In the genomic region with DNA sequence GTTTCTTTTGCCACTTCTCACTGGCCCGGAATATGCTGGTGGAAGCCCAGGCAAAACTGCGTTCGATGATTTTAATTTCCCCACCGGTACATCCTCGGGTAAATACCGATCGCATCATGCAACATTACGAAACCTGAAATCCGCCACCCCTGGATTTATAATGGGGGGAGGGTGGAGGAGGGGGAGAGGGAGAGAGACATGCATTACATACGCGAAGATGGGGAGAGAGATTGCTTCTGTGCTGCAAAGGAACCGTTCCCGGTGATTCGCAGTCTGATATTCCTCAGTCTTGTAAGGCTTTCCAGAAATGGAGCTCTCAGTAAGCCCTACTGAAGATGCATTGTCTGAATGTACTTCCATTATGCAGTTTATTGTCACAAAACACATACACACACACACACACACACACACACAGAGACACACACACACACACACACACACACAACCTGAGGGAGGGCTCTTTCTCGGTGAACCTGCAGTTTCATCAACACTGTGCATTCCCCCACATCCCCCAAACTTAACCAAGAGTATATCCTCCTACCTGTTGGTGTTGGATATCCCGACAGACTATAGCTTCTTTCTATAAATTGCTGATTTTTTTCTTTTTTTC, we compare ENCODE assay signal across 1 cellular context.
TF ChIP-seq lines count a peak whose summit lies in the region.

No MANE protein-coding gene starts in this region.

TF ChIP-seq in K562, 482 proteins besides CTCF, POLR2A, EP300 and RAD21 (continued from another document):
- no peak for TF ChIP-seq RREB1 (CRISPR knock-in tag; IDR thresholded peaks at IDR 0.05)
- TF ChIP-seq BRD9 (IDR thresholded peaks at IDR 0.05; ENCODE audit: low read depth, partially characterized antibody): peak; percentile 63
- 0 out of 2 replicates have a peak, but pooled peaks have one; percentile 15 for TF ChIP-seq SOX6 (IDR thresholded peaks at IDR 0.05)
- TF ChIP-seq TSHZ1 (CRISPR knock-in tag; IDR thresholded peaks at IDR 0.05): no peak
- TF ChIP-seq MEIS2 (IDR thresholded peaks at IDR 0.05; ENCODE audit: partially characterized antibody): no peak
- TF ChIP-seq ZBTB34 (CRISPR knock-in tag; IDR thresholded peaks at IDR 0.05): no peak
- no peak for TF ChIP-seq TFE3 (CRISPR knock-in tag; IDR thresholded peaks at IDR 0.05)
- TF ChIP-seq, protein P1, sequence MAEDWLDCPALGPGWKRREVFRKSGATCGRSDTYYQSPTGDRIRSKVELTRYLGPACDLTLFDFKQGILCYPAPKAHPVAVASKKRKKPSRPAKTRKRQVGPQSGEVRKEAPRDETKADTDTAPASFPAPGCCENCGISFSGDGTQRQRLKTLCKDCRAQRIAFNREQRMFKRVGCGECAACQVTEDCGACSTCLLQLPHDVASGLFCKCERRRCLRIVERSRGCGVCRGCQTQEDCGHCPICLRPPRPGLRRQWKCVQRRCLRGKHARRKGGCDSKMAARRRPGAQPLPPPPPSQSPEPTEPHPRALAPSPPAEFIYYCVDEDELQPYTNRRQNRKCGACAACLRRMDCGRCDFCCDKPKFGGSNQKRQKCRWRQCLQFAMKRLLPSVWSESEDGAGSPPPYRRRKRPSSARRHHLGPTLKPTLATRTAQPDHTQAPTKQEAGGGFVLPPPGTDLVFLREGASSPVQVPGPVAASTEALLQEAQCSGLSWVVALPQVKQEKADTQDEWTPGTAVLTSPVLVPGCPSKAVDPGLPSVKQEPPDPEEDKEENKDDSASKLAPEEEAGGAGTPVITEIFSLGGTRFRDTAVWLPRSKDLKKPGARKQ (CRISPR knock-in tag; IDR thresholded peaks at IDR 0.05): peak; percentile 87
- TF ChIP-seq, protein P2, sequence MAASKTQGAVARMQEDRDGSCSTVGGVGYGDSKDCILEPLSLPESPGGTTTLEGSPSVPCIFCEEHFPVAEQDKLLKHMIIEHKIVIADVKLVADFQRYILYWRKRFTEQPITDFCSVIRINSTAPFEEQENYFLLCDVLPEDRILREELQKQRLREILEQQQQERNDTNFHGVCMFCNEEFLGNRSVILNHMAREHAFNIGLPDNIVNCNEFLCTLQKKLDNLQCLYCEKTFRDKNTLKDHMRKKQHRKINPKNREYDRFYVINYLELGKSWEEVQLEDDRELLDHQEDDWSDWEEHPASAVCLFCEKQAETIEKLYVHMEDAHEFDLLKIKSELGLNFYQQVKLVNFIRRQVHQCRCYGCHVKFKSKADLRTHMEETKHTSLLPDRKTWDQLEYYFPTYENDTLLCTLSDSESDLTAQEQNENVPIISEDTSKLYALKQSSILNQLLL (CRISPR knock-in tag; IDR thresholded peaks at IDR 0.05; ENCODE audit: borderline replicate concordance): no peak
- TF ChIP-seq U2AF2 (optimal IDR thresholded peaks at IDR 0.05; ENCODE audit: low read depth, low read length): no peak
- no peak for TF ChIP-seq L3MBTL2 (IDR thresholded peaks at IDR 0.05)
- TF ChIP-seq SLC30A9 (CRISPR knock-in tag; IDR thresholded peaks at IDR 0.05): no peak
- TF ChIP-seq, protein P3, sequence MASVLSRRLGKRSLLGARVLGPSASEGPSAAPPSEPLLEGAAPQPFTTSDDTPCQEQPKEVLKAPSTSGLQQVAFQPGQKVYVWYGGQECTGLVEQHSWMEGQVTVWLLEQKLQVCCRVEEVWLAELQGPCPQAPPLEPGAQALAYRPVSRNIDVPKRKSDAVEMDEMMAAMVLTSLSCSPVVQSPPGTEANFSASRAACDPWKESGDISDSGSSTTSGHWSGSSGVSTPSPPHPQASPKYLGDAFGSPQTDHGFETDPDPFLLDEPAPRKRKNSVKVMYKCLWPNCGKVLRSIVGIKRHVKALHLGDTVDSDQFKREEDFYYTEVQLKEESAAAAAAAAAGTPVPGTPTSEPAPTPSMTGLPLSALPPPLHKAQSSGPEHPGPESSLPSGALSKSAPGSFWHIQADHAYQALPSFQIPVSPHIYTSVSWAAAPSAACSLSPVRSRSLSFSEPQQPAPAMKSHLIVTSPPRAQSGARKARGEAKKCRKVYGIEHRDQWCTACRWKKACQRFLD (CRISPR knock-in tag; IDR thresholded peaks at IDR 0.05): no peak
- 0 out of 2 replicates have a peak, but pooled peaks have one; percentile 48 for TF ChIP-seq ZBTB2 (IDR thresholded peaks at IDR 0.05)
- TF ChIP-seq GATAD2B (IDR thresholded peaks at IDR 0.05; ENCODE audit: borderline replicate concordance): no peak
- no peak for TF ChIP-seq DDX20 (tag; IDR thresholded peaks at IDR 0.05; ENCODE audit: low read depth)
- TF ChIP-seq HSF4 (CRISPR knock-in tag; IDR thresholded peaks at IDR 0.05; ENCODE audit: borderline replicate concordance): no peak
- no peak for TF ChIP-seq MXI1 (IDR thresholded peaks at IDR 0.05; ENCODE audit: low read depth, low read length)
- TF ChIP-seq, protein P4, sequence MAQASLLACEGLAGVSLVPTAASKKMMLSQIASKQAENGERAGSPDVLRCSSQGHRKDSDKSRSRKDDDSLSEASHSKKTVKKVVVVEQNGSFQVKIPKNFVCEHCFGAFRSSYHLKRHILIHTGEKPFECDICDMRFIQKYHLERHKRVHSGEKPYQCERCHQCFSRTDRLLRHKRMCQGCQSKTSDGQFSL (CRISPR knock-in tag; IDR thresholded peaks at IDR 0.05): no peak
- TF ChIP-seq, protein P4 (tag; IDR thresholded peaks at IDR 0.05): no peak
- TF ChIP-seq ZNF584 (CRISPR knock-in tag; IDR thresholded peaks at IDR 0.05; ENCODE audit: low read depth): no peak
- TF ChIP-seq YY1 (IDR thresholded peaks at IDR 0.05; ENCODE audit: borderline replicate concordance in 1 of 3, control insufficient read depth in 1 of 3, extremely low read depth in 1 of 3, insufficient read depth in 3 of 3, insufficient read length in 1 of 3, insufficient replicate concordance in 2 of 3, low read depth in 1 of 3, low read length in 2 of 3): no peak
- TF ChIP-seq SMARCA4 (IDR thresholded peaks at IDR 0.05): peak; percentile 51
- TF ChIP-seq PBX2 (CRISPR knock-in tag; IDR thresholded peaks at IDR 0.05; ENCODE audit: low read depth): no peak
- TF ChIP-seq PBX2 (tag; conservative IDR thresholded peaks at IDR 0.05; ENCODE audit: low read depth): no peak
- no peak for TF ChIP-seq ZNF436 (CRISPR knock-in tag; IDR thresholded peaks at IDR 0.05)
- TF ChIP-seq SMARCE1 (IDR thresholded peaks at IDR 0.05): no peak
TF ChIP-seq in K562: peak in this region for 40.
